ENCODE assay signal across 8 cellular contexts in genomic region chr17:38451840-38452529, GRCh38. TPM values are rescaled to one million over a fixed set of nuclear protein-coding genes. Genes with fewer than 3 reads are reported as not detected.
DNase-seq lines count a peak whose midpoint lies in the region; ATAC-seq and TF ChIP-seq lines count a peak whose summit lies in the region.

No MANE protein-coding gene starts in this region.

- H3K4me3 ChIP-seq in WERI-Rb-1 (ENCODE audit: low read depth, low read length), result peak overlapping the region; percentile 45
- H3K4me3 ChIP-seq in left ventricle myocardium inferior, result peak overlapping the region; percentile 69
- H3K4me3 ChIP-seq in sigmoid colon, result peak overlapping the region in 2 of 4 donors; percentile 4 to 7

- H3K36me3 ChIP-seq in WERI-Rb-1 (no peaks in the 10 kb centered on the region), left ventricle myocardium inferior (no peaks in the 10 kb centered on the region), sigmoid colon (no peaks in the 10 kb centered on the region)

- WGBS in sigmoid colon, 2 donors, result 48 to 74% methylated on average over 18 of the region's 18 CpGs

- H3K4me1 ChIP-seq in left ventricle myocardium inferior (peaks cover 95% of the 10 kb centered on the region), sigmoid colon (peaks cover 0 to 91% (median 78%) of the 10 kb centered on the region in 4 donors)

- TF ChIP-seq EP300 in sigmoid colon (IDR thresholded peaks at IDR 0.05), result no peak

- no peak for TF ChIP-seq POLR2A in sigmoid colon (IDR thresholded peaks at IDR 0.05)

- intact Hi-C loops in left ventricle myocardium inferior (cut with micrococcal nuclease), result no loop called here
- intact Hi-C loops in sigmoid colon (cut with DNase I), result no loop called here

- no peak for TF ChIP-seq CTCF in WERI-Rb-1 (IDR thresholded peaks at IDR 0.05; ENCODE audit: low read depth, low read length)
- no peak for TF ChIP-seq CTCF in left ventricle myocardium inferior (IDR thresholded peaks at IDR 0.05; ENCODE audit: borderline replicate concordance)
- no peak for TF ChIP-seq CTCF in sigmoid colon (IDR thresholded peaks at IDR 0.05)

- peak overlapping the region; percentile 91 for H3K27ac ChIP-seq in WERI-Rb-1
- peak overlapping the region; percentile 93 for H3K27ac ChIP-seq in left ventricle myocardium inferior (replicated peaks)
- peak overlapping the region; percentile 74 to 92 (median 80) for H3K27ac ChIP-seq in sigmoid colon

- ATAC-seq in HG02852 (IDR thresholded peaks at IDR 0.05; ENCODE audit: unreplicated experiment), result no peak

- H3K27me3 ChIP-seq in WERI-Rb-1 (ENCODE audit: insufficient read depth, low read depth, severe bottlenecking), result no peaks in the 10 kb centered on the region
- H3K27me3 ChIP-seq in left ventricle myocardium inferior (ENCODE audit: low read depth), result no peaks in the 10 kb centered on the region
- no peaks in the 10 kb centered on the region for H3K27me3 ChIP-seq in sigmoid colon

- DNase-seq in GM04504 (ENCODE audit: low read depth) (peak; percentile 89), WERI-Rb-1 (peak; percentile 91), left ventricle myocardium inferior (no peak), sigmoid colon (no peak), T-helper 9 cell (no peak), RPMI8226 (no peak)
- DNase-seq in activated CD4-positive, alpha-beta T cell treated with anti-CD3 and anti-CD28 coated beads for 1 hour, result no peak

- no peaks in the 10 kb centered on the region for H3K9me3 ChIP-seq in WERI-Rb-1 (ENCODE audit: severe bottlenecking)
- no peaks in the 10 kb centered on the region for H3K9me3 ChIP-seq in left ventricle myocardium inferior (replicated peaks)
- no peaks in the 10 kb centered on the region for H3K9me3 ChIP-seq in sigmoid colon

RNA-seq across cellular contexts. Expression of gene ARHGAP23, which starts 23.7 kb away (rescaled TPM):
- 60.8 TPM for total RNA-seq in left ventricle myocardium inferior
- 10 to 100 TPM; 11.2 to 42.1 (median 28.5) TPM for total RNA-seq in sigmoid colon
- 1 to 10 TPM in 2 of 3 donors, under 1 TPM in 1; 0.69 to 9.8 (median 3.0) TPM for polyA plus RNA-seq in sigmoid colon

Comparison
In these comparisons a context has a peak if more than half of its experiments do, and no peak if none do; other contexts are left out.
1. DNase-seq: peak in GM04504 (single experiment) and WERI-Rb-1 (single experiment); none in left ventricle myocardium inferior (single experiment), sigmoid colon (single experiment), activated CD4-positive, alpha-beta T cell treated with anti-CD3 and anti-CD28 coated beads for 1 hour (single experiment), T-helper 9 cell (single experiment) and RPMI8226 (single experiment).
2. Peak in every context shown above with its lines, with median percentiles within 50 percentile points of each other: H3K27ac ChIP-seq.